1 cellular context compared by ENCODE assay signal in genomic region chrX:132071260-132071659, GRCh38.
TF ChIP-seq lines count a peak whose summit lies in the region.

No MANE protein-coding gene starts in this region.

TF ChIP-seq in HCT116, 20 proteins besides CTCF, POLR2A, EP300 and RAD21 (continued from another document):
- no peak for TF ChIP-seq MAX (IDR thresholded peaks at IDR 0.05)
- no peak for TF ChIP-seq ATF3 (IDR thresholded peaks at IDR 0.05)
- no peak for TF ChIP-seq REST (IDR thresholded peaks at IDR 0.05; ENCODE audit: low read depth)
- TF ChIP-seq ZBTB33 (IDR thresholded peaks at IDR 0.05; ENCODE audit: extremely low read depth, insufficient replicate concordance, low read length) = no peak
- TF ChIP-seq SRF (IDR thresholded peaks at IDR 0.05; ENCODE audit: low read depth) = no peak
- TF ChIP-seq YY1 (IDR thresholded peaks at IDR 0.05; ENCODE audit: extremely low read depth, insufficient replicate concordance, low read depth, low read length) = no peak
